28 cellular contexts compared by ENCODE assay signal in genomic region chr18:27491772-27492171, GRCh38.
"Had no signal": no experiment of that assay in that cellular context is flagged by ENCODE, and none has a peak within 500 bp of the region (broad histone marks: within the 10 kb centered on the region; RNA-seq: fewer than 3 reads in every experiment).

No MANE protein-coding gene starts in this region.

- H3K9me3 Mint-ChIP-seq: activated CD4-positive, alpha-beta T cell treated with anti-CD3 and anti-CD28 coated beads, Interleukin-2, amount 10 ng/mL, durations not matched to agents 24 days and 14 days; brain; T-helper 1 cell treated with Interleukin-12 subunit alpha and Interleukin-12 subunit beta and Interleukin-4 antibody, amounts not matched to agents 30 μg/mL and 1 μg/mL, for 36 hours had no signal

- DNase-seq: activated B cell treated with CpG ODN at 0.5 μM for 24 hours; activated CD4-positive, alpha-beta T cell treated with anti-CD3 and anti-CD28 coated beads for 1 hour; activated CD4-positive, alpha-beta T cell treated with anti-CD3 and anti-CD28 coated beads, Interleukin-2, amount 10 ng/mL, durations not matched to agents 24 days and 14 days; activated CD4-positive, alpha-beta T cell treated with anti-CD3 and anti-CD28 coated beads, Interleukin-2, amount 50 U/mL, for 48 hours; activated CD8-positive, alpha-beta memory T cell treated with anti-CD3 and anti-CD28 coated beads, Interleukin-2, amount 10 ng/mL, durations not matched to agents 7 days and 5 days; activated effector memory CD4-positive, alpha-beta T cell treated with anti-CD3 and anti-CD28 coated beads, Interleukin-2, amount 50 U/mL, for 16 hours; activated naive CD4-positive, alpha-beta T cell treated with Interleukin-2 at 50 U/mL for 16 hours; activated naive CD8-positive, alpha-beta T cell treated with anti-CD3 and anti-CD28 coated beads, Interleukin-2, amount 50 U/mL, for 24 hours; activated T-cell treated with anti-CD3 and anti-CD28 coated beads, Interleukin-2, amount 50 U/mL, for 24 hours; amniotic stem cell; MG63; MV-4-11; NCI-H1092 treated with DMSO at 0.1 percent for 48 hours; NCI-H1417 treated with DMSO at 0.1 percent for 48 hours; NCI-H1694; NCI-H2029; NCI-H2107; NCI-H2171 treated with DMSO at 0.1 percent for 48 hours; NCI-H345; NCI-H510A; NCI-H526 treated with DMSO at 0.1 percent for 48 hours; NK-92 treated with Interleukin-12 subunit alpha and Interleukin-12 subunit beta, amount 100 ng/mL, for 24 hours; PC-3; SHP77 treated with DMSO at 0.1 percent for 48 hours had no signal

- H3K27me3 ChIP-seq: ascending aorta, MG63 had no signal

- H3K4me3 Mint-ChIP-seq: activated B cell treated with CpG ODN at 0.5 μM for 24 hours; activated CD4-positive, alpha-beta T cell treated with anti-CD3 and anti-CD28 coated beads, Interleukin-2, amount 10 ng/mL, durations not matched to agents 24 days and 14 days; activated CD8-positive, alpha-beta memory T cell treated with anti-CD3 and anti-CD28 coated beads, Interleukin-2, amount 10 ng/mL, durations not matched to agents 7 days and 5 days; activated naive CD8-positive, alpha-beta T cell treated with anti-CD3 and anti-CD28 coated beads, Interleukin-2, amount 50 U/mL, for 24 hours; activated T-cell treated with anti-CD3 and anti-CD28 coated beads, Interleukin-2, amount 50 U/mL, for 24 hours; brain; T-helper 1 cell treated with Interleukin-12 subunit alpha and Interleukin-12 subunit beta and Interleukin-4 antibody, amounts not matched to agents 30 μg/mL and 1 μg/mL, for 36 hours had no signal

- ATAC-seq: activated CD8-positive, alpha-beta memory T cell treated with anti-CD3 and anti-CD28 coated beads, Interleukin-2, amount 10 ng/mL, durations not matched to agents 7 days and 5 days; activated naive CD4-positive, alpha-beta T cell treated with anti-CD3 and anti-CD28 coated beads, Interleukin-2, amount 50 U/mL, for 72 hours; activated naive CD8-positive, alpha-beta T cell treated with anti-CD3 and anti-CD28 coated beads, Interleukin-2, amount 50 U/mL, for 24 hours; PC-3 had no signal

- H3K27me3 Mint-ChIP-seq: activated B cell treated with CpG ODN at 0.5 μM for 24 hours; activated CD4-positive, alpha-beta T cell treated with anti-CD3 and anti-CD28 coated beads, Interleukin-2, amount 10 ng/mL, durations not matched to agents 24 days and 14 days; activated CD8-positive, alpha-beta memory T cell treated with anti-CD3 and anti-CD28 coated beads, Interleukin-2, amount 10 ng/mL, durations not matched to agents 7 days and 5 days; activated naive CD8-positive, alpha-beta T cell treated with anti-CD3 and anti-CD28 coated beads, Interleukin-2, amount 50 U/mL, for 24 hours; activated T-cell treated with anti-CD3 and anti-CD28 coated beads, Interleukin-2, amount 50 U/mL, for 24 hours had no signal

- H3K36me3 Mint-ChIP-seq: activated CD8-positive, alpha-beta memory T cell treated with anti-CD3 and anti-CD28 coated beads, Interleukin-2, amount 10 ng/mL, durations not matched to agents 7 days and 5 days; brain had no signal

- H3K27ac Mint-ChIP-seq: activated B cell treated with CpG ODN at 0.5 μM for 24 hours; activated CD4-positive, alpha-beta T cell treated with anti-CD3 and anti-CD28 coated beads, Interleukin-2, amount 10 ng/mL, durations not matched to agents 24 days and 14 days; activated CD8-positive, alpha-beta memory T cell treated with anti-CD3 and anti-CD28 coated beads, Interleukin-2, amount 10 ng/mL, durations not matched to agents 7 days and 5 days; activated naive CD4-positive, alpha-beta T cell treated with anti-CD3 and anti-CD28 coated beads, Interleukin-2, amount 50 U/mL, for 72 hours; activated naive CD8-positive, alpha-beta T cell treated with anti-CD3 and anti-CD28 coated beads, Interleukin-2, amount 50 U/mL, for 24 hours; activated T-cell treated with anti-CD3 and anti-CD28 coated beads, Interleukin-2, amount 50 U/mL, for 24 hours; brain; T-helper 1 cell treated with Interleukin-12 subunit alpha and Interleukin-12 subunit beta and Interleukin-4 antibody, amounts not matched to agents 30 μg/mL and 1 μg/mL, for 36 hours had no signal

- H3K4me3 ChIP-seq: ascending aorta, MG63 had no signal

- H3K36me3 ChIP-seq: ascending aorta, MG63 had no signal

- H3K4me1 Mint-ChIP-seq: activated B cell treated with CpG ODN at 0.5 μM for 24 hours; activated CD4-positive, alpha-beta T cell treated with anti-CD3 and anti-CD28 coated beads, Interleukin-2, amount 10 ng/mL, durations not matched to agents 24 days and 14 days; activated CD8-positive, alpha-beta memory T cell treated with anti-CD3 and anti-CD28 coated beads, Interleukin-2, amount 10 ng/mL, durations not matched to agents 7 days and 5 days; activated naive CD8-positive, alpha-beta T cell treated with anti-CD3 and anti-CD28 coated beads, Interleukin-2, amount 50 U/mL, for 24 hours; brain had no signal
